ENCODE assay signal across 12 cellular contexts in the genomic region with DNA sequence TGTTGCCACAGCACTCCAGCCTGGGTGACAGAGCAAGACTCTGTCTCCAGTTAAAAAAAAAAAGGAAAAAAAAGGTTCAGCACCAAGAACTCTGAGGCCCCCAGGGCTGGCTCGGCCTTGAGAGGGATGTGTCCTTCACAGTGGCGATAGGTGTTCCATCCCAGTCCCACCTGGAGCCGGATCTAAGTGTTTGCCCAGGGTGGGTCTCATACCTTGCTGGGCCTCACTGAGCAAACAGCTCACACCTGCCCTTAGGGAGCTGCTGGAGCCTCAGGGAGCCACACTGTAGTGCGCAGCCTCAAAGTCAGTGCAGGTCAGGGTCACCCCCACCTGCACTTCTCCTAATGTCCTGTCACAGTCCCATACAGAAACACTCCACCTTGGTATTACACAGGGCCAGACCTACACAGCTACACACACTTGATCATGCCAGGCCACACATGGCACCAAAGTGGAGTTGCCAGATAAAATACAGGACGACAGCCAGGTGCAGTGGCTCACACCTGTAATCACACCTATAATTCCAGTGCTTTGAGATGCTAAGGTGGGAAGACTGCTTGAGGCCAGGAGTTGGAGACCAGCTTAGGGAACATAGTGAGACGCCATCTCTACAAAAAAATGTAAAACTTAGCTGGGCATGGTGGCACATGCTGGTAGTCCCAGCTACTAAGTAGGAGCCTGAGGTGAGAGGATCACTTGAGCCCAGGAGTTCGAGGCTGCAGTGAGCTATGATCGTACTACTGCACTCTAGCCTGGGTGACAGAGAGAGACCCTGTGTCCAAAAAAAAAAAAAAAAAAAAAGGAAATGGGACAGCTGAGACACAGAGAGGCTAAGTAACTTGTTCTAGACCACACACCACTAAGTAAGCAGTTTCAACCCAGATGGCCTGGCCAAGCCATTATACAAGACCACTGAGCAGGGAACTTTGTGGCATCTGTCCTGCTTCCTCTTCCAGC. TPM values are rescaled to one million over a fixed set of nuclear protein-coding genes. Genes with fewer than 3 reads are reported as not detected.
DNase-seq lines count a peak whose midpoint lies in the region; ATAC-seq and TF ChIP-seq lines count a peak whose summit lies in the region.
"Had no signal": no experiment of that assay in that cellular context is flagged by ENCODE, and none has a peak within 500 bp of the region (broad histone marks: within the 10 kb centered on the region; RNA-seq: fewer than 3 reads in every experiment).

No MANE protein-coding gene starts in this region.

- BruUV-seq in MCF 10A (replicated peaks; lab: Mats Ljungman, UMichigan) = no TSS peak

- no peak for TF ChIP-seq CTCF in MCF 10A (IDR thresholded peaks at IDR 0.05; ENCODE audit: unreplicated experiment)
- TF ChIP-seq CTCF in stomach (IDR thresholded peaks at IDR 0.05) = peak in 2 of 7 experiments; percentile 25 to 39

- H3K27me3 ChIP-seq in stomach = no peaks in the 10 kb centered on the region

- H3K4me3 Mint-ChIP-seq in MCF 10A (ENCODE audit: unreplicated experiment) = no peak overlapping the region
- H3K4me3 Mint-ChIP-seq: activated T-helper 17 cell treated with anti-CD3 and anti-CD28 coated beads, Interleukin-2, amount 50 U/mL, for 72 hours; T-helper 17 cell had no signal

- peaks cover 9% of the 10 kb centered on the region for H3K4me1 Mint-ChIP-seq in MCF 10A (ENCODE audit: insufficient read depth, unreplicated experiment)

- peak overlapping the region; percentile 90 to 96 (median 93) for H3K27ac ChIP-seq in stomach

- peaks cover 41 to 81% (median 75%) of the 10 kb centered on the region in 4 donors for H3K4me1 ChIP-seq in stomach

- intact Hi-C loops in MCF 10A (cut with micrococcal nuclease) = no loop called here
- intact Hi-C loops in stomach (cut with DNase I; ENCODE audit: low total_unique reads) = no loop called here

- in situ Hi-C loops in T47D (cut with HindIII; ENCODE audit: low pct_unique_long_range_greater_than_20kb, low sequenced_read_pairs) = no loop called here

- no peak for TF ChIP-seq EP300 in stomach (IDR thresholded peaks at IDR 0.05)

- peak in 1 of 4 donors; percentile 21 for TF ChIP-seq POLR2A in stomach (IDR thresholded peaks at IDR 0.05)

- H3K27me3 Mint-ChIP-seq in MCF 10A (ENCODE audit: insufficient read depth, unreplicated experiment) = no peaks in the 10 kb centered on the region
- H3K27me3 Mint-ChIP-seq: activated T-helper 17 cell treated with anti-CD3 and anti-CD28 coated beads, Interleukin-2, amount 50 U/mL, for 72 hours; T-helper 17 cell had no signal

- peaks cover 5% of the 10 kb centered on the region for H3K36me3 Mint-ChIP-seq in MCF 10A (ENCODE audit: insufficient read depth, unreplicated experiment)

- no peaks in the 10 kb centered on the region for H3K36me3 ChIP-seq in stomach

- 43 to 73% (median 55%) methylated on average over 8 of the region's 8 CpGs for WGBS in stomach, 5 donors

- no peaks in the 10 kb centered on the region for H3K9me3 ChIP-seq in stomach

- CTCF ChIA-PET in MCF 10A (lab: Yijun Ruan, JAX) = interaction anchor here (0.6 to 0.8 kb wide), 5 partner anchors 61 to 552 kb away, joined by 3 to 5 read pairs (median 4); no protein-coding TSS in a partner anchor

- no peak for ATAC-seq in GM18517 (IDR thresholded peaks at IDR 0.05; ENCODE audit: unreplicated experiment)
- ATAC-seq: T-helper 17 cell had no signal

- DNase-seq in T47D (ENCODE audit: low read depth in 1 of 2, low spot score in 1 of 2) (peak; percentile 70 to 96), MCF 10A (ENCODE audit: unreplicated experiment) (no peak), NCI-H2196 treated with DMSO at 0.1 percent for 48 hours (lab: John Stamatoyannopoulos, UW; ENCODE audit: unreplicated experiment) (peak; percentile 39), epidermal melanocyte (ENCODE audit: insufficient read length, low spot score) (peak; percentile 9), stomach (peak; percentile 89), superior temporal gyrus (ENCODE audit: extremely low spot score) (no peak), KG1 (lab: John Stamatoyannopoulos, UW) (no peak)
- DNase-seq: NCI-H2107; stimulated activated CD4-positive, alpha-beta T cell treated with anti-CD3 and anti-CD28 coated beads, Interleukin-12 subunit alpha, Interleukin-12 subunit beta, amount 100 ng/mL, for 4 hours; T-helper 17 cell had no signal

- no peak overlapping the region for H3K27ac Mint-ChIP-seq in MCF 10A (ENCODE audit: low read depth, unreplicated experiment)
- H3K27ac Mint-ChIP-seq: activated T-helper 17 cell treated with anti-CD3 and anti-CD28 coated beads, Interleukin-2, amount 50 U/mL, for 72 hours; T-helper 17 cell had no signal

- POLR2A ChIA-PET in MCF 10A (lab: Yijun Ruan, JAX) = interaction anchor here (0.8 kb wide), 1 partner anchor 18 kb away, joined by 4 read pairs; no protein-coding TSS in a partner anchor

- H3K4me3 ChIP-seq in stomach = no peak overlapping the region

- H3K9me3 Mint-ChIP-seq in MCF 10A (ENCODE audit: unreplicated experiment) = no peaks in the 10 kb centered on the region
- H3K9me3 Mint-ChIP-seq: activated T-helper 17 cell treated with anti-CD3 and anti-CD28 coated beads, Interleukin-2, amount 50 U/mL, for 72 hours had no signal

RNA-seq across cellular contexts. Expression of gene STARD10, which starts 7.3 kb away (rescaled TPM):
- total RNA-seq in MCF 10A (2022) (10.6 and 16.9 TPM in 2 replicates), stomach (100 to 1,000 TPM; 125 to 895 (median 321) TPM)
- 100 to 1,000 TPM; 310 to 950 (median 759) TPM for polyA plus RNA-seq in stomach

RNA-seq across cellular contexts. Expression of gene ATG16L2, which starts 27.6 kb away (rescaled TPM):
- 9.9 and 11.2 TPM in 2 replicates for total RNA-seq in MCF 10A (2022)
- 100 to 1,000 TPM in 1 of 5 donors, 10 to 100 TPM in 4; 13.0 to 266 (median 40.3) TPM for total RNA-seq in stomach
- 10 to 100 TPM; 15.4 to 67.0 (median 30.4) TPM for polyA plus RNA-seq in stomach

RNA-seq across cellular contexts. Expression of gene ARAP1, which starts 34.4 kb away (rescaled TPM):
- total RNA-seq in MCF 10A (2022) = 47.0 and 47.6 TPM in 2 replicates
- 100 to 1,000 TPM in 3 of 5 donors, 10 to 100 TPM in 2; 61.9 to 201 (median 127) TPM for total RNA-seq in stomach
- 10 to 100 TPM; 32.2 to 51.1 (median 38.2) TPM for polyA plus RNA-seq in stomach

Comparison
In these comparisons a context has a peak if more than half of its experiments do, and no peak if none do; other contexts are left out.
1. DNase-seq: peak in T47D (2 of 2), NCI-H2196 treated with DMSO at 0.1 percent for 48 hours (single experiment), epidermal melanocyte (single experiment) and stomach (single experiment); none in MCF 10A (single experiment), superior temporal gyrus (single experiment) and KG1 (single experiment).